1 cellular context compared by ENCODE assay signal in the genomic region with DNA sequence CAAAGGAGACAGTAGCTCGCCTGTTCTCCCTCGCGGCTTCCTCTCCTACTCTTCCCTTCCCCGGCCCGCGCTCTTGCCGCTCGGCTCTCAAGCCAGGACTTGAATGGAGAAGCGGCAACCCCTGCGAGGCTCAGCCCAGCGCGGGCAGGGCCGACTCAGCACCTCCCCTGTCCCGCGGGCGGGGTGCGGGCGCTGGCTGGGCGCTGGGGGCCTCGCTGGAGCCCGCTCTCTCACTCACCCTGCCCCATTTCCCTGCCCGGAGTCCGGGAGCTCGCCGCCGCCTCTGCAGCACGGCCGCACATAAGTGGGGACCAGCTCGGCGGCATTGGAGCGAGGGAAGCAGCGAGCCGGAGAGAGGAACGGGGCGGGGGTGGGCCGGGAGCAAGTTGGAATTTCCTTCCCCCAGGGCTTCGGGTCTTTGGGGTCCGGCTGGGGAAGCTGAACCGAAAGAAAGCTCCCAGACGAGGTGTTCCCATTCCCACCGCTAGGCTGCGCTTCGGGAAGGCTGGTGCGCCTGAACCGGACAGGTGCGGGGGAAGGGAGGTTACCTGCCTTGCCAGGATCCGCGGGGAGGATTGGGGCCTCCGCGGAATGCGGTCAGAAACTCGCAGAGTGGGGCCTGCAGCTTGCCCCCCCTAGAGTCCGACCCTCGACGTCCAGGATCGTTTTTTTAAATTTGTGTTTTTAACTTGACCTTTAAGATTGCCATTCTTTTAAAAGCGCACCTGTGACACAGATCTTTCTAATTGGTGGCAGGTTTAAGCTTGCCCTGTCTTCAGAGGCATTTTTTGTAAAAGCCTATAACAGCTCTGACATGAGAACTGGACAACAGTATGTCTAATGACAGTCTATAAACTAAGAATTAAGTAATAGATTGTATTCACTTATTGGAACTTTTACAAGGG.
TF ChIP-seq lines count a peak whose summit lies in the region.

A gene with protein sequence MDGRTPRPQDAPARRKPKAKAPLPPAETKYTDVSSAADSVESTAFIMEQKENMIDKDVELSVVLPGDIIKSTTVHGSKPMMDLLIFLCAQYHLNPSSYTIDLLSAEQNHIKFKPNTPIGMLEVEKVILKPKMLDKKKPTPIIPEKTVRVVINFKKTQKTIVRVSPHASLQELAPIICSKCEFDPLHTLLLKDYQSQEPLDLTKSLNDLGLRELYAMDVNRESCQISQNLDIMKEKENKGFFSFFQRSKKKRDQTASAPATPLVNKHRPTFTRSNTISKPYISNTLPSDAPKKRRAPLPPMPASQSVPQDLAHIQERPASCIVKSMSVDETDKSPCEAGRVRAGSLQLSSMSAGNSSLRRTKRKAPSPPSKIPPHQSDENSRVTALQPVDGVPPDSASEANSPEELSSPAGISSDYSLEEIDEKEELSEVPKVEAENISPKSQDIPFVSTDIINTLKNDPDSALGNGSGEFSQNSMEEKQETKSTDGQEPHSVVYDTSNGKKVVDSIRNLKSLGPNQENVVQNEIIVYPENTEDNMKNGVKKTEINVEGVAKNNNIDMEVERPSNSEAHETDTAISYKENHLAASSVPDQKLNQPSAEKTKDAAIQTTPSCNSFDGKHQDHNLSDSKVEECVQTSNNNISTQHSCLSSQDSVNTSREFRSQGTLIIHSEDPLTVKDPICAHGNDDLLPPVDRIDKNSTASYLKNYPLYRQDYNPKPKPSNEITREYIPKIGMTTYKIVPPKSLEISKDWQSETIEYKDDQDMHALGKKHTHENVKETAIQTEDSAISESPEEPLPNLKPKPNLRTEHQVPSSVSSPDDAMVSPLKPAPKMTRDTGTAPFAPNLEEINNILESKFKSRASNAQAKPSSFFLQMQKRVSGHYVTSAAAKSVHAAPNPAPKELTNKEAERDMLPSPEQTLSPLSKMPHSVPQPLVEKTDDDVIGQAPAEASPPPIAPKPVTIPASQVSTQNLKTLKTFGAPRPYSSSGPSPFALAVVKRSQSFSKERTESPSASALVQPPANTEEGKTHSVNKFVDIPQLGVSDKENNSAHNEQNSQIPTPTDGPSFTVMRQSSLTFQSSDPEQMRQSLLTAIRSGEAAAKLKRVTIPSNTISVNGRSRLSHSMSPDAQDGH (minus strand): TSS at position 105 of the 905 bp plus-strand sequence. CDS start 627 bp downstream, outside the sequence.

TF ChIP-seq in HEK293, 187 proteins besides CTCF, POLR2A, EP300 and RAD21 (continued from another document):
- TF ChIP-seq ZNF202 (tag by site-specific recombination; IDR thresholded peaks at IDR 0.05; ENCODE audit: borderline replicate concordance) (no peak), FEZF1 (tag by site-specific recombination; IDR thresholded peaks at IDR 0.05) (peak; percentile 6; the same call in 1 of the 2 replicates), ZNF24 (tag by site-specific recombination; IDR thresholded peaks at IDR 0.05) (no peak), ZNF366 (tag by site-specific recombination; conservative IDR thresholded peaks at IDR 0.05) (peak; percentile 44), ZNF140 (tag by site-specific recombination; IDR thresholded peaks at IDR 0.05) (no peak), ZNF707 (tag by site-specific recombination; IDR thresholded peaks at IDR 0.05) (no peak), ZNF341 (tag by site-specific recombination; IDR thresholded peaks at IDR 0.05; ENCODE audit: low read depth) (peak; percentile 90), ZNF530 (tag by site-specific recombination; IDR thresholded peaks at IDR 0.05; ENCODE audit: low read depth) (no peak), ZNF600 (tag by site-specific recombination; IDR thresholded peaks at IDR 0.05) (0 out of 2 replicates have a peak, but pooled peaks have one; percentile 42), ZNF76 (tag by site-specific recombination; IDR thresholded peaks at IDR 0.05; ENCODE audit: borderline replicate concordance, low read depth) (0 out of 2 replicates have a peak, but pooled peaks have one; percentile 7), GLIS1 (tag by site-specific recombination; IDR thresholded peaks at IDR 0.05) (0 out of 2 replicates have a peak, but pooled peaks have one; percentile 8), KLF1 (tag by site-specific recombination; IDR thresholded peaks at IDR 0.05) (0 out of 2 replicates have a peak, but pooled peaks have one; percentile 20), KLF10 (tag by site-specific recombination; IDR thresholded peaks at IDR 0.05) (peak; percentile 25; the same call in 1 of the 2 replicates), ZBTB17 (tag by site-specific recombination; IDR thresholded peaks at IDR 0.05) (peak; percentile 70), KLF8 (tag by site-specific recombination; IDR thresholded peaks at IDR 0.05) (peak; percentile 76), ZNF701 (tag by site-specific recombination; IDR thresholded peaks at IDR 0.05) (no peak), GLIS2 (tag by site-specific recombination; IDR thresholded peaks at IDR 0.05) (peak; percentile 83; the same call in 1 of the 2 replicates), SP7 (tag by site-specific recombination; IDR thresholded peaks at IDR 0.05) (0 out of 2 replicates have a peak, but pooled peaks have one; percentile 23), ZSCAN23 (tag by site-specific recombination; IDR thresholded peaks at IDR 0.05) (0 out of 2 replicates have a peak, but pooled peaks have one; percentile 19), ZEB2 (tag by site-specific recombination; IDR thresholded peaks at IDR 0.05) (peak; percentile 96), IKZF3 (tag by site-specific recombination; IDR thresholded peaks at IDR 0.05) (peak; percentile 62), ZBTB20 (tag by site-specific recombination; IDR thresholded peaks at IDR 0.05) (peak; percentile 74), SP2 (tag by site-specific recombination; IDR thresholded peaks at IDR 0.05) (peak; percentile 32), ZNF514 (tag by site-specific recombination; IDR thresholded peaks at IDR 0.05) (no peak), ZBTB8A (tag by site-specific recombination; IDR thresholded peaks at IDR 0.05) (peak; percentile 96), ZNF335 (tag by site-specific recombination; conservative IDR thresholded peaks at IDR 0.05) (peak; percentile 91), ZNF776 (tag by site-specific recombination; IDR thresholded peaks at IDR 0.05; ENCODE audit: borderline replicate concordance) (no peak), ZNF2 (tag by site-specific recombination; IDR thresholded peaks at IDR 0.05) (peak; percentile 63; the same call in 1 of the 2 replicates), SCRT2 (tag by site-specific recombination; IDR thresholded peaks at IDR 0.05) (peak; percentile 66), ZNF292 (tag by site-specific recombination; IDR thresholded peaks at IDR 0.05; ENCODE audit: borderline replicate concordance, low read depth) (no peak), ZNF394 (tag by site-specific recombination; IDR thresholded peaks at IDR 0.05; ENCODE audit: borderline replicate concordance) (peak; percentile 74), PRDM1 (tag by site-specific recombination; IDR thresholded peaks at IDR 0.05) (peak; percentile 52; the same call in 1 of the 2 replicates), SP3 (tag by site-specific recombination; IDR thresholded peaks at IDR 0.05) (peak; percentile 61), ZXDB (tag by site-specific recombination; IDR thresholded peaks at IDR 0.05) (peak; percentile 52), OSR2 (tag by site-specific recombination; IDR thresholded peaks at IDR 0.05) (no peak)
- TF ChIP-seq, protein P1, sequence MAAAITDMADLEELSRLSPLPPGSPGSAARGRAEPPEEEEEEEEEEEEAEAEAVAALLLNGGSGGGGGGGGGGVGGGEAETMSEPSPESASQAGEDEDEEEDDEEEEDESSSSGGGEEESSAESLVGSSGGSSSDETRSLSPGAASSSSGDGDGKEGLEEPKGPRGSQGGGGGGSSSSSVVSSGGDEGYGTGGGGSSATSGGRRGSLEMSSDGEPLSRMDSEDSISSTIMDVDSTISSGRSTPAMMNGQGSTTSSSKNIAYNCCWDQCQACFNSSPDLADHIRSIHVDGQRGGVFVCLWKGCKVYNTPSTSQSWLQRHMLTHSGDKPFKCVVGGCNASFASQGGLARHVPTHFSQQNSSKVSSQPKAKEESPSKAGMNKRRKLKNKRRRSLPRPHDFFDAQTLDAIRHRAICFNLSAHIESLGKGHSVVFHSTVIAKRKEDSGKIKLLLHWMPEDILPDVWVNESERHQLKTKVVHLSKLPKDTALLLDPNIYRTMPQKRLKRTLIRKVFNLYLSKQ (tag by site-specific recombination; IDR thresholded peaks at IDR 0.05; ENCODE audit: borderline replicate concordance): no peak
- TF ChIP-seq, protein P2, sequence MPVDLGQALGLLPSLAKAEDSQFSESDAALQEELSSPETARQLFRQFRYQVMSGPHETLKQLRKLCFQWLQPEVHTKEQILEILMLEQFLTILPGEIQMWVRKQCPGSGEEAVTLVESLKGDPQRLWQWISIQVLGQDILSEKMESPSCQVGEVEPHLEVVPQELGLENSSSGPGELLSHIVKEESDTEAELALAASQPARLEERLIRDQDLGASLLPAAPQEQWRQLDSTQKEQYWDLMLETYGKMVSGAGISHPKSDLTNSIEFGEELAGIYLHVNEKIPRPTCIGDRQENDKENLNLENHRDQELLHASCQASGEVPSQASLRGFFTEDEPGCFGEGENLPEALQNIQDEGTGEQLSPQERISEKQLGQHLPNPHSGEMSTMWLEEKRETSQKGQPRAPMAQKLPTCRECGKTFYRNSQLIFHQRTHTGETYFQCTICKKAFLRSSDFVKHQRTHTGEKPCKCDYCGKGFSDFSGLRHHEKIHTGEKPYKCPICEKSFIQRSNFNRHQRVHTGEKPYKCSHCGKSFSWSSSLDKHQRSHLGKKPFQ (tag by site-specific recombination; IDR thresholded peaks at IDR 0.05): no peak
- TF ChIP-seq, protein P3, sequence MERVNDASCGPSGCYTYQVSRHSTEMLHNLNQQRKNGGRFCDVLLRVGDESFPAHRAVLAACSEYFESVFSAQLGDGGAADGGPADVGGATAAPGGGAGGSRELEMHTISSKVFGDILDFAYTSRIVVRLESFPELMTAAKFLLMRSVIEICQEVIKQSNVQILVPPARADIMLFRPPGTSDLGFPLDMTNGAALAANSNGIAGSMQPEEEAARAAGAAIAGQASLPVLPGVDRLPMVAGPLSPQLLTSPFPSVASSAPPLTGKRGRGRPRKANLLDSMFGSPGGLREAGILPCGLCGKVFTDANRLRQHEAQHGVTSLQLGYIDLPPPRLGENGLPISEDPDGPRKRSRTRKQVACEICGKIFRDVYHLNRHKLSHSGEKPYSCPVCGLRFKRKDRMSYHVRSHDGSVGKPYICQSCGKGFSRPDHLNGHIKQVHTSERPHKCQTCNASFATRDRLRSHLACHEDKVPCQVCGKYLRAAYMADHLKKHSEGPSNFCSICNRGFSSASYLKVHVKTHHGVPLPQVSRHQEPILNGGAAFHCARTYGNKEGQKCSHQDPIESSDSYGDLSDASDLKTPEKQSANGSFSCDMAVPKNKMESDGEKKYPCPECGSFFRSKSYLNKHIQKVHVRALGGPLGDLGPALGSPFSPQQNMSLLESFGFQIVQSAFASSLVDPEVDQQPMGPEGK (tag by site-specific recombination; IDR thresholded peaks at IDR 0.05): peak; percentile 81
- TF ChIP-seq, protein P4, sequence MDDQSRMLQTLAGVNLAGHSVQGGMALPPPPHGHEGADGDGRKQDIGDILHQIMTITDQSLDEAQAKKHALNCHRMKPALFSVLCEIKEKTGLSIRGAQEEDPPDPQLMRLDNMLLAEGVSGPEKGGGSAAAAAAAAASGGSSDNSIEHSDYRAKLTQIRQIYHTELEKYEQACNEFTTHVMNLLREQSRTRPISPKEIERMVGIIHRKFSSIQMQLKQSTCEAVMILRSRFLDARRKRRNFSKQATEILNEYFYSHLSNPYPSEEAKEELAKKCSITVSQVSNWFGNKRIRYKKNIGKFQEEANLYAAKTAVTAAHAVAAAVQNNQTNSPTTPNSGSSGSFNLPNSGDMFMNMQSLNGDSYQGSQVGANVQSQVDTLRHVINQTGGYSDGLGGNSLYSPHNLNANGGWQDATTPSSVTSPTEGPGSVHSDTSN (CRISPR knock-in tag; IDR thresholded peaks at IDR 0.05): no peak; the same call in 1 of the 2 replicates
- TF ChIP-seq, protein P5, sequence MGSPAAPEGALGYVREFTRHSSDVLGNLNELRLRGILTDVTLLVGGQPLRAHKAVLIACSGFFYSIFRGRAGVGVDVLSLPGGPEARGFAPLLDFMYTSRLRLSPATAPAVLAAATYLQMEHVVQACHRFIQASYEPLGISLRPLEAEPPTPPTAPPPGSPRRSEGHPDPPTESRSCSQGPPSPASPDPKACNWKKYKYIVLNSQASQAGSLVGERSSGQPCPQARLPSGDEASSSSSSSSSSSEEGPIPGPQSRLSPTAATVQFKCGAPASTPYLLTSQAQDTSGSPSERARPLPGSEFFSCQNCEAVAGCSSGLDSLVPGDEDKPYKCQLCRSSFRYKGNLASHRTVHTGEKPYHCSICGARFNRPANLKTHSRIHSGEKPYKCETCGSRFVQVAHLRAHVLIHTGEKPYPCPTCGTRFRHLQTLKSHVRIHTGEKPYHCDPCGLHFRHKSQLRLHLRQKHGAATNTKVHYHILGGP (tag by site-specific recombination; IDR thresholded peaks at IDR 0.05): no peak
- TF ChIP-seq, protein P6, sequence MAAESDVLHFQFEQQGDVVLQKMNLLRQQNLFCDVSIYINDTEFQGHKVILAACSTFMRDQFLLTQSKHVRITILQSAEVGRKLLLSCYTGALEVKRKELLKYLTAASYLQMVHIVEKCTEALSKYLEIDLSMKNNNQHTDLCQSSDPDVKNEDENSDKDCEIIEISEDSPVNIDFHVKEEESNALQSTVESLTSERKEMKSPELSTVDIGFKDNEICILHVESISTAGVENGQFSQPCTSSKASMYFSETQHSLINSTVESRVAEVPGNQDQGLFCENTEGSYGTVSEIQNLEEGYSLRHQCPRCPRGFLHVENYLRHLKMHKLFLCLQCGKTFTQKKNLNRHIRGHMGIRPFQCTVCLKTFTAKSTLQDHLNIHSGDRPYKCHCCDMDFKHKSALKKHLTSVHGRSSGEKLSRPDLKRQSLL (tag by site-specific recombination; IDR thresholded peaks at IDR 0.05): 0 out of 2 replicates have a peak, but pooled peaks have one; percentile 6
- TF ChIP-seq, protein P7, sequence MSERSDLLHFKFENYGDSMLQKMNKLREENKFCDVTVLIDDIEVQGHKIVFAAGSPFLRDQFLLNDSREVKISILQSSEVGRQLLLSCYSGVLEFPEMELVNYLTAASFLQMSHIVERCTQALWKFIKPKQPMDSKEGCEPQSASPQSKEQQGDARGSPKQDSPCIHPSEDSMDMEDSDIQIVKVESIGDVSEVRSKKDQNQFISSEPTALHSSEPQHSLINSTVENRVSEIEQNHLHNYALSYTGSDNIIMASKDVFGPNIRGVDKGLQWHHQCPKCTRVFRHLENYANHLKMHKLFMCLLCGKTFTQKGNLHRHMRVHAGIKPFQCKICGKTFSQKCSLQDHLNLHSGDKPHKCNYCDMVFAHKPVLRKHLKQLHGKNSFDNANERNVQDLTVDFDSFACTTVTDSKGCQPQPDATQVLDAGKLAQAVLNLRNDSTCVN (tag by site-specific recombination; optimal IDR thresholded peaks at IDR 0.05): peak; percentile 70
- TF ChIP-seq, protein P8, sequence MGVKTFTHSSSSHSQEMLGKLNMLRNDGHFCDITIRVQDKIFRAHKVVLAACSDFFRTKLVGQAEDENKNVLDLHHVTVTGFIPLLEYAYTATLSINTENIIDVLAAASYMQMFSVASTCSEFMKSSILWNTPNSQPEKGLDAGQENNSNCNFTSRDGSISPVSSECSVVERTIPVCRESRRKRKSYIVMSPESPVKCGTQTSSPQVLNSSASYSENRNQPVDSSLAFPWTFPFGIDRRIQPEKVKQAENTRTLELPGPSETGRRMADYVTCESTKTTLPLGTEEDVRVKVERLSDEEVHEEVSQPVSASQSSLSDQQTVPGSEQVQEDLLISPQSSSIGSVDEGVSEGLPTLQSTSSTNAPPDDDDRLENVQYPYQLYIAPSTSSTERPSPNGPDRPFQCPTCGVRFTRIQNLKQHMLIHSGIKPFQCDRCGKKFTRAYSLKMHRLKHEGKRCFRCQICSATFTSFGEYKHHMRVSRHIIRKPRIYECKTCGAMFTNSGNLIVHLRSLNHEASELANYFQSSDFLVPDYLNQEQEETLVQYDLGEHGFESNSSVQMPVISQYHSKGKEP (tag by site-specific recombination; IDR thresholded peaks at IDR 0.05): no peak
